Comparison of ENCODE assay signal across 13 cellular contexts in genomic region chr12:93197067-93197593, GRCh38.
DNase-seq lines count a peak whose midpoint lies in the region; ATAC-seq and TF ChIP-seq lines count a peak whose summit lies in the region.
"Had no signal": no experiment of that assay in that cellular context is flagged by ENCODE, and none has a peak within 500 bp of the region (broad histone marks: within the 10 kb centered on the region; RNA-seq: fewer than 3 reads in every experiment).

No MANE protein-coding gene starts in this region.

- no peak overlapping the region for H3K4me3 Mint-ChIP-seq in MCF 10A (ENCODE audit: unreplicated experiment)
- H3K4me3 Mint-ChIP-seq: activated T-helper 1 cell treated with anti-CD3 and anti-CD28 coated beads, Interleukin-12 subunit alpha, Interleukin-12 subunit beta, Interleukin-2, Interleukin-4 antibody, amounts not matched to agents 30 ng/mL and 10 ng/mL and 1 ng/mL, durations not matched to agents 14 hours and 24 hours and 36 hours; T-helper 2 cell treated with Interferon-gamma antibody and Interleukin-4, amounts not matched to agents 5 μg/mL and 100 μg/mL, for 36 hours had no signal

- POLR2A ChIA-PET in MCF 10A (lab: Yijun Ruan, JAX) = interaction anchor here (0.6 to 1.2 kb wide), 4 partner anchors 10 to 103 kb away, joined by 3 to 6 read pairs (median 4); no protein-coding TSS in a partner anchor

- BruUV-seq in MCF 10A (replicated peaks; lab: Mats Ljungman, UMichigan) = no TSS peak

- no peaks in the 10 kb centered on the region for H3K9me3 Mint-ChIP-seq in MCF 10A (ENCODE audit: unreplicated experiment)

- H3K9me3 ChIP-seq in breast epithelium = no peaks in the 10 kb centered on the region
- no peaks in the 10 kb centered on the region for H3K9me3 ChIP-seq in body of pancreas

- H3K27ac ChIP-seq in breast epithelium = peak overlapping the region in 1 of 2 donors; percentile 18
- no peak overlapping the region for H3K27ac ChIP-seq in body of pancreas

- intact Hi-C loops in MCF 10A (cut with micrococcal nuclease) (no loop called here), breast epithelium (cut with DNase I; ENCODE audit: low total_unique reads) (no loop called here), body of pancreas (cut with DNase I) (no loop called here)

- peaks cover 44% of the 10 kb centered on the region for H3K4me1 Mint-ChIP-seq in MCF 10A (ENCODE audit: insufficient read depth, unreplicated experiment)

- no peaks in the 10 kb centered on the region for H3K27me3 Mint-ChIP-seq in MCF 10A (ENCODE audit: insufficient read depth, unreplicated experiment)

- no peak overlapping the region for H3K27ac Mint-ChIP-seq in MCF 10A (ENCODE audit: low read depth, unreplicated experiment)
- H3K27ac Mint-ChIP-seq: activated T-helper 1 cell treated with anti-CD3 and anti-CD28 coated beads, Interleukin-12 subunit alpha, Interleukin-12 subunit beta, Interleukin-2, Interleukin-4 antibody, amounts not matched to agents 30 ng/mL and 10 ng/mL and 1 ng/mL, durations not matched to agents 14 hours and 24 hours and 36 hours; T-helper 2 cell treated with Interferon-gamma antibody and Interleukin-4, amounts not matched to agents 5 μg/mL and 100 μg/mL, for 36 hours had no signal

- H3K36me3 ChIP-seq in breast epithelium (no peaks in the 10 kb centered on the region), body of pancreas (replicated peaks in 1 of 2; ENCODE audit: insufficient read depth in 1 of 2, low read depth in 2 of 2) (no peaks in the 10 kb centered on the region)

- H3K27me3 ChIP-seq in breast epithelium (no peaks in the 10 kb centered on the region), body of pancreas (no peaks in the 10 kb centered on the region)

- ATAC-seq in body of pancreas = peak; percentile 48
- no peak for ATAC-seq in GM18502 (IDR thresholded peaks at IDR 0.05; ENCODE audit: poor library complexity, unreplicated experiment)

- CTCF ChIA-PET in MCF 10A (lab: Yijun Ruan, JAX) = interaction anchor here (0.6 kb wide), 1 partner anchor 132 kb away, joined by 3 read pairs; no protein-coding TSS in a partner anchor

- DNase-seq in MCF 10A (ENCODE audit: unreplicated experiment) (peak; percentile 26), breast epithelium (ENCODE audit: low spot score in 2 of 2) (no peak), body of pancreas (no peak), kidney tubule cell (ENCODE audit: low spot score) (peak; percentile 87), globus pallidus (ENCODE audit: low spot score) (no peak), LoVo (ENCODE audit: low spot score) (no peak), cerebellar cortex (ENCODE audit: low spot score) (no peak)
- DNase-seq: anterior cingulate cortex, NCI-H524, RPMI8226 had no signal

- H3K36me3 Mint-ChIP-seq in MCF 10A (ENCODE audit: insufficient read depth, unreplicated experiment) = no peaks in the 10 kb centered on the region

- no peaks in the 10 kb centered on the region for H3K4me1 ChIP-seq in breast epithelium
- peaks cover 11% of the 10 kb centered on the region for H3K4me1 ChIP-seq in body of pancreas

- WGBS in body of pancreas, 2 donors = 50 to 82% methylated on average over 1 of the region's 1 CpG

- H3K4me3 ChIP-seq in breast epithelium = no peak overlapping the region
- no peak overlapping the region for H3K4me3 ChIP-seq in body of pancreas

- TF ChIP-seq POLR2A in breast epithelium (IDR thresholded peaks at IDR 0.05) (no peak), body of pancreas (IDR thresholded peaks at IDR 0.05) (no peak)

- TF ChIP-seq CTCF in MCF 10A (IDR thresholded peaks at IDR 0.05; ENCODE audit: unreplicated experiment) (no peak), breast epithelium (IDR thresholded peaks at IDR 0.05) (no peak), body of pancreas (IDR thresholded peaks at IDR 0.05) (no peak)

Comparison
In these comparisons a context has a peak if more than half of its experiments do, and no peak if none do; other contexts are left out.
1. DNase-seq: peak in MCF 10A (single experiment) and kidney tubule cell (single experiment); none in breast epithelium (0 of 2), body of pancreas (0 of 4), globus pallidus (single experiment), LoVo (single experiment) and cerebellar cortex (single experiment).